13 cellular contexts compared by ENCODE assay signal in genomic region chr19:7643629-7644549, GRCh38. TPM values are rescaled to one million over a fixed set of nuclear protein-coding genes. Genes with fewer than 3 reads are reported as not detected.
DNase-seq lines count a peak whose midpoint lies in the region; ATAC-seq and TF ChIP-seq lines count a peak whose summit lies in the region.
"Not testable (repeated sequence)": the region's sequence is repeated elsewhere in the genome, so short reads cannot be mapped to it uniquely, and the experiment has no call there.
"Had no signal": no experiment of that assay in that cellular context is flagged by ENCODE, and none has a peak within 500 bp of the region (broad histone marks: within the 10 kb centered on the region; RNA-seq: fewer than 3 reads in every experiment).

No MANE protein-coding gene starts in this region.

- not testable (repeated sequence) for H3K4me1 ChIP-seq in PC-9 (replicated peaks; ENCODE audit: insufficient read depth); foreskin keratinocyte; neuronal stem cell (ENCODE audit: control insufficient read depth in 2 of 2, insufficient read depth in 1 of 2, low read depth in 1 of 2, low read length in 2 of 2)

- not testable (repeated sequence) for H3K9me2 ChIP-seq in PC-9 (ENCODE audit: insufficient read depth)

- peak overlapping the region; percentile 89 for H3K23ac ChIP-seq in neuronal stem cell (ENCODE audit: low read depth, low read length, poor library complexity)

- H2BK15ac ChIP-seq in neuronal stem cell (ENCODE audit: low read length): not testable (repeated sequence)

- H2AFZ ChIP-seq in PC-9; neuronal stem cell (ENCODE audit: low read length): not testable (repeated sequence)

- peaks cover 10% of the 10 kb centered on the region for H4K20me1 ChIP-seq in PC-9 (ENCODE audit: insufficient read depth)

- not testable (repeated sequence) for H3K14ac ChIP-seq in neuronal stem cell (ENCODE audit: low read length)

- peak overlapping the region; percentile 24 for H2BK5ac ChIP-seq in neuronal stem cell (ENCODE audit: low read length)

- not testable (repeated sequence) for BruUV-seq in PC-9 (replicated peaks; lab: Mats Ljungman, UMichigan)

- no CpG with 5 or more reads among the region's 10 CpGs for WGBS in neuronal stem cell (ENCODE audit: extremely low coverage in 2 of 2, insufficient read length in 2 of 2, insufficient replicate concordance in 1 of 2), 2 donors

- not testable (repeated sequence) for H3K18ac ChIP-seq in neuronal stem cell (ENCODE audit: low read length)

- H3K9ac ChIP-seq in neuronal stem cell (ENCODE audit: low read depth, low read length, poor library complexity): not testable (repeated sequence)

- H3K79me1 ChIP-seq in neuronal stem cell (ENCODE audit: low read depth, low read length): not testable (repeated sequence)

- peaks cover 20% of the 10 kb centered on the region for H3K36me3 ChIP-seq in GM06990 (ENCODE audit: control insufficient read depth, insufficient read depth, low read length)
- H3K36me3 ChIP-seq in PC-9 (ENCODE audit: low read depth); neuronal stem cell (replicated peaks in 1 of 2; ENCODE audit: control insufficient read depth in 2 of 2, insufficient read depth in 2 of 2, low read length in 2 of 2): not testable (repeated sequence)

- H3K27ac ChIP-seq in PC-9; foreskin keratinocyte; neuronal stem cell (replicated peaks; ENCODE audit: low read length): not testable (repeated sequence)

- H4K8ac ChIP-seq in neuronal stem cell (ENCODE audit: low read depth, low read length): not testable (repeated sequence)

- H3K9me3 ChIP-seq in PC-9 (ENCODE audit: insufficient read depth, low read depth); neuronal stem cell (replicated peaks in 1 of 2; ENCODE audit: control insufficient read depth in 2 of 2, insufficient read depth in 1 of 2, low read depth in 1 of 2, low read length in 2 of 2): not testable (repeated sequence)

- not testable (repeated sequence) for H3K4ac ChIP-seq in neuronal stem cell (ENCODE audit: low read length)

- not testable (repeated sequence) for H3K4me2 ChIP-seq in PC-9; neuronal stem cell (ENCODE audit: insufficient read depth, low read length, poor library complexity, severe bottlenecking)

- not testable (repeated sequence) for H3K27me3 ChIP-seq in GM06990 (replicated peaks; ENCODE audit: control insufficient read depth, insufficient read depth, low read length); PC-9 (ENCODE audit: insufficient read depth, low read depth); foreskin keratinocyte; neuronal stem cell (ENCODE audit: control insufficient read depth in 3 of 3, insufficient read depth in 3 of 3, low read depth in 1 of 3, low read length in 3 of 3)

- not testable (repeated sequence) for H2BK120ac ChIP-seq in neuronal stem cell (ENCODE audit: low read depth, low read length)

- H3K4me3 ChIP-seq in GM06990 (replicated peaks; ENCODE audit: low read depth, low read length); Jurkat, Clone E6-1 (ENCODE audit: low read length); PC-9: not testable (repeated sequence)
- peak overlapping the region in 1 of 2 donors; percentile 22 for H3K4me3 ChIP-seq in neuronal stem cell (ENCODE audit: low read length in 2 of 2)

- CTCF ChIA-PET in PC-9 (lab: Charles Lee): not testable (repeated sequence)

- POLR2A ChIA-PET in PC-9 (lab: Charles Lee; ENCODE audit: unreplicated experiment): interaction anchor here (0.6 kb wide), 1 partner anchor 16 kb away, joined by 4 read pairs; no protein-coding TSS in a partner anchor

- H2AK5ac ChIP-seq in neuronal stem cell (ENCODE audit: low read depth, low read length): not testable (repeated sequence)

- H2BK12ac ChIP-seq in neuronal stem cell (ENCODE audit: low read length): not testable (repeated sequence)

- peaks cover 37% of the 10 kb centered on the region for H3F3A ChIP-seq in PC-9 (ENCODE audit: insufficient read depth, low read depth)

- peaks cover 11% of the 10 kb centered on the region; the same call in 1 of the 2 replicates for H3K79me2 ChIP-seq in PC-9 (ENCODE audit: low read depth)

- not testable (repeated sequence) for H4K91ac ChIP-seq in neuronal stem cell (ENCODE audit: low read depth, low read length, poor library complexity)

- DNase-seq in GM06990 (ENCODE audit: extremely low read depth, insufficient read length): peak; percentile 50
- peak; percentile 30 for DNase-seq in Jurkat, Clone E6-1 (ENCODE audit: low read depth, low spot score)
- peak; percentile 29 to 63 for DNase-seq in PC-9
- peak; percentile 68 for DNase-seq in activated CD4-positive, alpha-beta T cell treated with anti-CD3 and anti-CD28 coated beads for 48 hours
- DNase-seq in amniotic epithelial cell (ENCODE audit: low read depth): peak; percentile 28
- DNase-seq in foreskin keratinocyte: peak in 1 of 2 donors; percentile 23
- not testable (repeated sequence) for DNase-seq in neuronal stem cell (ENCODE audit: low spot score)

- intact Hi-C loops in PC-9 (cut with micrococcal nuclease; ENCODE audit: unreplicated experiment): not testable (repeated sequence)

- peak; percentile 40 for ATAC-seq in foreskin keratinocyte

- TF ChIP-seq CTCF in GM06990 (IDR thresholded peaks at IDR 0.05; ENCODE audit: insufficient read depth, low read length, poor library complexity, severe bottlenecking); PC-9 (conservative IDR thresholded peaks at IDR 0.05); foreskin keratinocyte (conservative IDR thresholded peaks at IDR 0.05): not testable (repeated sequence)

RNA-seq across cellular contexts. Expression of gene STXBP2, which starts 7.0 kb away (rescaled TPM):
- polyA plus RNA-seq in Jurkat, Clone E6-1 (2012; ENCODE audit: insufficient read depth, insufficient read length): 127 TPM
- 148 and 201 TPM in 2 replicates for total RNA-seq in PC-9 (2021)
- 43.0 TPM in 2 replicates for total RNA-seq in foreskin keratinocyte
- 66.1 and 75.9 TPM in 2 replicates for polyA plus RNA-seq in foreskin keratinocyte
- polyA plus RNA-seq in neuronal stem cell (2013, experiment 1 of 2): 15.8 TPM
- 14.9 TPM for polyA plus RNA-seq in neuronal stem cell (2013, experiment 2 of 2)

RNA-seq across cellular contexts. Expression of gene PCP2, which starts 10.4 kb away (rescaled TPM):
- polyA plus RNA-seq in Jurkat, Clone E6-1 (2012; ENCODE audit: insufficient read depth, insufficient read length): 2.1 TPM
- total RNA-seq in PC-9 (2021) (0.92 and 1.0 TPM in 2 replicates), foreskin keratinocyte (0.25 TPM in 1 of 2 replicates, not detected in the other)
- 0.29 TPM in 1 of 2 replicates, not detected in the other for polyA plus RNA-seq in foreskin keratinocyte
- not detected for polyA plus RNA-seq in neuronal stem cell (2013, experiment 1 of 2)
- polyA plus RNA-seq in neuronal stem cell (2013, experiment 2 of 2): not detected
- total RNA-seq: cardiac septum, fibroblast of lung, subcutaneous adipose tissue, vagina had no signal
- polyA plus RNA-seq: fibroblast of lung; naive thymus-derived CD4-positive, alpha-beta T cell had no signal

RNA-seq across cellular contexts. Expression of gene PET100, which starts 14.3 kb away (rescaled TPM):
- polyA plus RNA-seq in Jurkat, Clone E6-1 (2012; ENCODE audit: insufficient read depth, insufficient read length): 393 TPM
- total RNA-seq in PC-9 (2021): 149 and 222 TPM in 2 replicates
- 40.5 and 62.6 TPM in 2 replicates for total RNA-seq in foreskin keratinocyte
- polyA plus RNA-seq in foreskin keratinocyte: 77.0 and 87.5 TPM in 2 replicates
- 591 TPM for polyA plus RNA-seq in neuronal stem cell (2013, experiment 1 of 2)
- 612 TPM for polyA plus RNA-seq in neuronal stem cell (2013, experiment 2 of 2)

RNA-seq across cellular contexts. Expression of gene XAB2, which starts 14.5 kb away (rescaled TPM):
- polyA plus RNA-seq in Jurkat, Clone E6-1 (2012; ENCODE audit: insufficient read depth, insufficient read length): 77.1 TPM
- total RNA-seq in PC-9 (2021): 44.9 and 51.3 TPM in 2 replicates
- total RNA-seq in foreskin keratinocyte: 36.1 and 40.0 TPM in 2 replicates
- polyA plus RNA-seq in foreskin keratinocyte: 33.5 and 34.7 TPM in 2 replicates
- polyA plus RNA-seq in neuronal stem cell (2013, experiment 1 of 2): 25.9 TPM
- 24.7 TPM for polyA plus RNA-seq in neuronal stem cell (2013, experiment 2 of 2)

RNA-seq across cellular contexts. Expression of gene RETN, which starts 25.0 kb away (rescaled TPM):
- 14.8 TPM for polyA plus RNA-seq in Jurkat, Clone E6-1 (2012; ENCODE audit: insufficient read depth, insufficient read length)
- total RNA-seq in PC-9 (2021) (not detected in 2 replicates), foreskin keratinocyte (not detected in 2 replicates)
- not detected in 2 replicates for polyA plus RNA-seq in foreskin keratinocyte
- polyA plus RNA-seq in neuronal stem cell (2013, experiment 1 of 2): not detected
- not detected for polyA plus RNA-seq in neuronal stem cell (2013, experiment 2 of 2)
- total RNA-seq: activated T-helper 2 cell treated with anti-CD3 and anti-CD28 coated beads, Interferon-gamma antibody, Interleukin-2, Interleukin-4, amounts not matched to agents 10 μg/mL and 5 μg/mL and 100 μg/mL, durations not matched to agents 14 hours and 24 hours and 36 hours; fibroblast of lung; vagina had no signal
- polyA plus RNA-seq: fibroblast of lung; naive thymus-derived CD4-positive, alpha-beta T cell had no signal
